1 cellular context compared by ENCODE assay signal in the genomic region with DNA sequence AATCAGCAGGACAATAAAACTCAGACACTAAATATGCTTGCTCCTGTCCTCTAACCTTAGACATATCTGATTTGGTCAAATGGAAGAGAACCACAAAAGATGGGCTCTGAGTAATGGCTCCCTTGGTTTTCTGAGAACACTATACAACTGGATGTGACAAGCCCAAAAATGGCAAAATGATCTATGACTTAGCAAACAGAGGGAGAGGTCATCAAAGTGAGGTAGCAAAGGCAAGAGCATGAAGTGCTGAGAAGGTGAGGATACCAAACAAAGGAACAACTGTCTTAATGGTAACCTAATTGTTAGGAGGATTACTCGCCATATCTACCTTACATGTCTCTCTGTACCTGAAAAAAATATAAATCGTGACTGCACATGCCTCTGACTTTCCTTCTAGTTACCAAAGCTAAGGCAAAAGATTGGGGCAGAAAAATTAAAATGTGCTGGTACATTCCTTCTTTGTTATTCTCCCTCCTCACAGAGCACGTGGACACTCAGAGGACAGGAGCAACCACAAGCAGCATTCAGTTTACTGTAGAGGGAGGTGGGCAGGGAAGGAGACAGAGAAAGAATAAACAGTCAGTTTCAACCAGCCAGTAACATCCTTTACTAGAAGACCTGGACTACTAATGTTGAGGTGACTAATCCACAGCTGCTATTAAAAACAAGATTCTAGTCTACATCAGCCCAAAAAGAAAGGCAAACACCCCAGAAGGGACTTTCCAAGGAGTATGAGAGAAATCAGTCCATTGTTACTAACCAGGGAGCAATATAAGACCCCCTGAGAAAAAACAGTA.
TF ChIP-seq lines count a peak whose summit lies in the region.

No MANE protein-coding gene starts in this region.

TF ChIP-seq in K562, 482 proteins besides CTCF, POLR2A, EP300 and RAD21:
- TF ChIP-seq, protein P1, sequence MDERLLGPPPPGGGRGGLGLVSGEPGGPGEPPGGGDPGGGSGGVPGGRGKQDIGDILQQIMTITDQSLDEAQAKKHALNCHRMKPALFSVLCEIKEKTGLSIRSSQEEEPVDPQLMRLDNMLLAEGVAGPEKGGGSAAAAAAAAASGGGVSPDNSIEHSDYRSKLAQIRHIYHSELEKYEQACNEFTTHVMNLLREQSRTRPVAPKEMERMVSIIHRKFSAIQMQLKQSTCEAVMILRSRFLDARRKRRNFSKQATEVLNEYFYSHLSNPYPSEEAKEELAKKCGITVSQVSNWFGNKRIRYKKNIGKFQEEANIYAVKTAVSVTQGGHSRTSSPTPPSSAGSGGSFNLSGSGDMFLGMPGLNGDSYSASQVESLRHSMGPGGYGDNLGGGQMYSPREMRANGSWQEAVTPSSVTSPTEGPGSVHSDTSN (CRISPR knock-in tag; IDR thresholded peaks at IDR 0.05; ENCODE audit: low read depth): no peak
- TF ChIP-seq, protein P1 (tag; conservative IDR thresholded peaks at IDR 0.05; ENCODE audit: low read depth): 0 out of 2 replicates have a peak, but pooled peaks have one; percentile 27
- TF ChIP-seq, protein P2, sequence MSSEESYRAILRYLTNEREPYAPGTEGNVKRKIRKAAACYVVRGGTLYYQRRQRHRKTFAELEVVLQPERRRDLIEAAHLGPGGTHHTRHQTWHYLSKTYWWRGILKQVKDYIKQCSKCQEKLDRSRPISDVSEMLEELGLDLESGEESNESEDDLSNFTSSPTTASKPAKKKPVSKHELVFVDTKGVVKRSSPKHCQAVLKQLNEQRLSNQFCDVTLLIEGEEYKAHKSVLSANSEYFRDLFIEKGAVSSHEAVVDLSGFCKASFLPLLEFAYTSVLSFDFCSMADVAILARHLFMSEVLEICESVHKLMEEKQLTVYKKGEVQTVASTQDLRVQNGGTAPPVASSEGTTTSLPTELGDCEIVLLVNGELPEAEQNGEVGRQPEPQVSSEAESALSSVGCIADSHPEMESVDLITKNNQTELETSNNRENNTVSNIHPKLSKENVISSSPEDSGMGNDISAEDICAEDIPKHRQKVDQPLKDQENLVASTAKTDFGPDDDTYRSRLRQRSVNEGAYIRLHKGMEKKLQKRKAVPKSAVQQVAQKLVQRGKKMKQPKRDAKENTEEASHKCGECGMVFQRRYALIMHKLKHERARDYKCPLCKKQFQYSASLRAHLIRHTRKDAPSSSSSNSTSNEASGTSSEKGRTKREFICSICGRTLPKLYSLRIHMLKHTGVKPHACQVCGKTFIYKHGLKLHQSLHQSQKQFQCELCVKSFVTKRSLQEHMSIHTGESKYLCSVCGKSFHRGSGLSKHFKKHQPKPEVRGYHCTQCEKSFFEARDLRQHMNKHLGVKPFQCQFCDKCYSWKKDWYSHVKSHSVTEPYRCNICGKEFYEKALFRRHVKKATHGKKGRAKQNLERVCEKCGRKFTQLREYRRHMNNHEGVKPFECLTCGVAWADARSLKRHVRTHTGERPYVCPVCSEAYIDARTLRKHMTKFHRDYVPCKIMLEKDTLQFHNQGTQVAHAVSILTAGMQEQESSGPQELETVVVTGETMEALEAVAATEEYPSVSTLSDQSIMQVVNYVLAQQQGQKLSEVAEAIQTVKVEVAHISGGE (CRISPR knock-in tag; IDR thresholded peaks at IDR 0.05): no peak
- TF ChIP-seq PCBP2 (IDR thresholded peaks at IDR 0.05; ENCODE audit: low read depth, low read length, poor library complexity, severe bottlenecking) (no peak), ZZZ3 (IDR thresholded peaks at IDR 0.05) (no peak), ZNF695 (CRISPR knock-in tag; IDR thresholded peaks at IDR 0.05) (no peak), FOXA3 (CRISPR knock-in tag; conservative IDR thresholded peaks at IDR 0.05 in 1 of 2, IDR thresholded peaks at IDR 0.05 in 1 of 2) (0 out of 4 replicates have a peak, but pooled peaks of 1 of the 2 experiments have one; percentile 33), NCOR1 (IDR thresholded peaks at IDR 0.05) (no peak), POLR2AphosphoS2 (IDR thresholded peaks at IDR 0.05; ENCODE audit: low read length) (no peak), NR2C1 (IDR thresholded peaks at IDR 0.05) (no peak), NR2C1 (tag; IDR thresholded peaks at IDR 0.05) (no peak), POLR2B (IDR thresholded peaks at IDR 0.05; ENCODE audit: low read depth, partially characterized antibody) (no peak), MECOM (CRISPR knock-in tag; IDR thresholded peaks at IDR 0.05) (no peak), MBD2 (IDR thresholded peaks at IDR 0.05; ENCODE audit: borderline replicate concordance, low read depth) (no peak), MYC (IDR thresholded peaks at IDR 0.05; ENCODE audit: low read depth, low read length) (no peak), MYC (CRISPR knock-in tag; IDR thresholded peaks at IDR 0.05; ENCODE audit: borderline replicate concordance, low read depth) (no peak), HLTF (IDR thresholded peaks at IDR 0.05) (no peak), ZNF143 (CRISPR knock-in tag; IDR thresholded peaks at IDR 0.05) (no peak), CHD4 (IDR thresholded peaks at IDR 0.05; ENCODE audit: insufficient read depth, insufficient replicate concordance, low read depth, low read length, poor library complexity, severe bottlenecking) (no peak), PPARD (CRISPR knock-in tag; IDR thresholded peaks at IDR 0.05) (no peak), SMAD1 (IDR thresholded peaks at IDR 0.05; ENCODE audit: low read depth, low read length, partially characterized antibody) (no peak), GATAD2A (IDR thresholded peaks at IDR 0.05) (no peak), DMBX1 (CRISPR knock-in tag; IDR thresholded peaks at IDR 0.05; ENCODE audit: borderline replicate concordance) (0 out of 2 replicates have a peak, but pooled peaks have one; percentile 12), SMARCA5 (IDR thresholded peaks at IDR 0.05) (no peak), CBX8 (IDR thresholded peaks at IDR 0.05; ENCODE audit: borderline replicate concordance, extremely low read depth, low read depth, low read length, poor library complexity, severe bottlenecking) (no peak), MEIS2 (IDR thresholded peaks at IDR 0.05; ENCODE audit: partially characterized antibody) (peak; percentile 77), PHB (CRISPR knock-in tag; IDR thresholded peaks at IDR 0.05) (no peak), CBX5 (IDR thresholded peaks at IDR 0.05; ENCODE audit: borderline replicate concordance, low read depth) (no peak)
- TF ChIP-seq, protein P3, sequence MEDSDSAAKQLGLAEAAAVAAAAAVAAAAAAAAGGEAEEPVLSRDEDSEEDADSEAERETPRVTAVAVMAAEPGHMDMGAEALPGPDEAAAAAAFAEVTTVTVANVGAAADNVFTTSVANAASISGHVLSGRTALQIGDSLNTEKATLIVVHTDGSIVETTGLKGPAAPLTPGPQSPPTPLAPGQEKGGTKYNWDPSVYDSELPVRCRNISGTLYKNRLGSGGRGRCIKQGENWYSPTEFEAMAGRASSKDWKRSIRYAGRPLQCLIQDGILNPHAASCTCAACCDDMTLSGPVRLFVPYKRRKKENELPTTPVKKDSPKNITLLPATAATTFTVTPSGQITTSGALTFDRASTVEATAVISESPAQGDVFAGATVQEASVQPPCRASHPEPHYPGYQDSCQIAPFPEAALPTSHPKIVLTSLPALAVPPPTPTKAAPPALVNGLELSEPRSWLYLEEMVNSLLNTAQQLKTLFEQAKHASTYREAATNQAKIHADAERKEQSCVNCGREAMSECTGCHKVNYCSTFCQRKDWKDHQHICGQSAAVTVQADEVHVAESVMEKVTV (CRISPR knock-in tag; IDR thresholded peaks at IDR 0.05): no peak
- TF ChIP-seq, protein P4, sequence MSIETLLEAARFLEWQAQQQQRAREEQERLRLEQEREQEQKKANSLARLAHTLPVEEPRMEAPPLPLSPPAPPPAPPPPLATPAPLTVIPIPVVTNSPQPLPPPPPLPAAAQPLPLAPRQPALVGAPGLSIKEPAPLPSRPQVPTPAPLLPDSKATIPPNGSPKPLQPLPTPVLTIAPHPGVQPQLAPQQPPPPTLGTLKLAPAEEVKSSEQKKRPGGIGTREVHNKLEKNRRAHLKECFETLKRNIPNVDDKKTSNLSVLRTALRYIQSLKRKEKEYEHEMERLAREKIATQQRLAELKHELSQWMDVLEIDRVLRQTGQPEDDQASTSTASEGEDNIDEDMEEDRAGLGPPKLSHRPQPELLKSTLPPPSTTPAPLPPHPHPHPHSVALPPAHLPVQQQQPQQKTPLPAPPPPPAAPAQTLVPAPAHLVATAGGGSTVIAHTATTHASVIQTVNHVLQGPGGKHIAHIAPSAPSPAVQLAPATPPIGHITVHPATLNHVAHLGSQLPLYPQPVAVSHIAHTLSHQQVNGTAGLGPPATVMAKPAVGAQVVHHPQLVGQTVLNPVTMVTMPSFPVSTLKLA (conservative IDR thresholded peaks at IDR 0.05): no peak
- TF ChIP-seq, protein P5, sequence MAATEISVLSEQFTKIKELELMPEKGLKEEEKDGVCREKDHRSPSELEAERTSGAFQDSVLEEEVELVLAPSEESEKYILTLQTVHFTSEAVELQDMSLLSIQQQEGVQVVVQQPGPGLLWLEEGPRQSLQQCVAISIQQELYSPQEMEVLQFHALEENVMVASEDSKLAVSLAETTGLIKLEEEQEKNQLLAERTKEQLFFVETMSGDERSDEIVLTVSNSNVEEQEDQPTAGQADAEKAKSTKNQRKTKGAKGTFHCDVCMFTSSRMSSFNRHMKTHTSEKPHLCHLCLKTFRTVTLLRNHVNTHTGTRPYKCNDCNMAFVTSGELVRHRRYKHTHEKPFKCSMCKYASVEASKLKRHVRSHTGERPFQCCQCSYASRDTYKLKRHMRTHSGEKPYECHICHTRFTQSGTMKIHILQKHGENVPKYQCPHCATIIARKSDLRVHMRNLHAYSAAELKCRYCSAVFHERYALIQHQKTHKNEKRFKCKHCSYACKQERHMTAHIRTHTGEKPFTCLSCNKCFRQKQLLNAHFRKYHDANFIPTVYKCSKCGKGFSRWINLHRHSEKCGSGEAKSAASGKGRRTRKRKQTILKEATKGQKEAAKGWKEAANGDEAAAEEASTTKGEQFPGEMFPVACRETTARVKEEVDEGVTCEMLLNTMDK (IDR thresholded peaks at IDR 0.05; ENCODE audit: borderline replicate concordance, insufficient read depth, low read depth, low read length, poor library complexity, severe bottlenecking): no peak
- TF ChIP-seq, protein P6, sequence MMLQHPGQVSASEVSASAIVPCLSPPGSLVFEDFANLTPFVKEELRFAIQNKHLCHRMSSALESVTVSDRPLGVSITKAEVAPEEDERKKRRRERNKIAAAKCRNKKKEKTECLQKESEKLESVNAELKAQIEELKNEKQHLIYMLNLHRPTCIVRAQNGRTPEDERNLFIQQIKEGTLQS (IDR thresholded peaks at IDR 0.05): no peak
- TF ChIP-seq, protein P6 (CRISPR knock-in tag; conservative IDR thresholded peaks at IDR 0.05): no peak
- TF ChIP-seq, protein P7, sequence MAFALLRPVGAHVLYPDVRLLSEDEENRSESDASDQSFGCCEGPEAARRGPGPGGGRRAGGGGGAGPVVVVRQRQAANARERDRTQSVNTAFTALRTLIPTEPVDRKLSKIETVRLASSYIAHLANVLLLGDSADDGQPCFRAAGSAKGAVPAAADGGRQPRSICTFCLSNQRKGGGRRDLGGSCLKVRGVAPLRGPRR (CRISPR knock-in tag; IDR thresholded peaks at IDR 0.05): no peak
